Comparison of ENCODE assay signal across 1 cellular context in genomic region chr15:51622269-51623180, GRCh38.
TF ChIP-seq lines count a peak whose summit lies in the region.

A gene with protein sequence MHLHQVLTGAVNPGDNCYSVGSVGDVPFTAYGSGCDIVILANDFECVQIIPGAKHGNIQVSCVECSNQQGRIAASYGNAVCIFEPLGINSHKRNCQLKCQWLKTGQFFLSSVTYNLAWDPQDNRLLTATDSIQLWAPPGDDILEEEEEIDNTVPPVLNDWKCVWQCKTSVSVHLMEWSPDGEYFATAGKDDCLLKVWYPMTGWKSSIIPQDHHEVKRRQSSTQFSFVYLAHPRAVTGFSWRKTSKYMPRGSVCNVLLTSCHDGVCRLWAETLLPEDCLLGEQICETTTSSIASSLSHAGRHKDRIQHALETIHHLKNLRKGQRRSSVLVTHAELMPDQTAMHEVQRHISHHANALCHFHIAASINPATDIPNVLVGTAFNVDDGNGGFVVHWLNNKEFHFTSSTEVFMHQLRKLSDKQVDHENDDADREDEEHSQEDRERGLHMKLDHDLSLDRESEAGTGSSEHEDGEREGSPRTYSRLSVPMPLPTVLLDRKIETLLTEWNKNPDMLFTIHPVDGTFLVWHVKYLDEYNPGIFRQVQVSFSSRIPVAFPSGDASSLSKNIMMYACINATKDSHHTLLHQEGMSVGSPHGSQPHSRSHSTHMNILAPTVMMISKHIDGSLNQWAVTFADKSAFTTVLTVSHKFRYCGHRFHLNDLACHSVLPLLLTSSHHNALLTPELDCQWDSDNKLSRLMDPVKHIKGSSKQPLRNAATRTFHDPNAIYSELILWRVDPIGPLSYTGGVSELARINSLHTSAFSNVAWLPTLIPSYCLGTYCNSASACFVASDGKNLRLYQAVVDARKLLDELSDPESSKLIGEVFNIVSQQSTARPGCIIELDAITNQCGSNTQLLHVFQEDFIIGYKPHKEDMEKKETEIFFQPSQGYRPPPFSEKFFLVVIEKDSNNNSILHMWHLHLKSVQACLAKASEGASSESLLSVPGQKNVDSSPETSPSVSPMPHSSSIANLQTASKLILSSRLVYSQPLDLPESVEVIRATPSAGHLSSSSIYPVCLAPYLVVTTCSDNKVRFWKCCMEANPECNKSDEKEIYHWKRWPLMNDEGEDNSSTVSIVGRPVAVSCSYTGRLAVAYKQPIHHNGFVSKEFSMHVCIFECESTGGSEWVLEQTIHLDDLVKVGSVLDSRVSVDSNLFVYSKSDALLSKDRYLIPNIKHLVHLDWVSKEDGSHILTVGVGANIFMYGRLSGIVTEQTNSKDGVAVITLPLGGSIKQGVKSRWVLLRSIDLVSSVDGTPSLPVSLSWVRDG (N-terminal part only) (minus strand): TSS chr15:51622771. CDS start chr15:51622545, 226 bp downstream.

TF ChIP-seq in K562, 482 proteins besides CTCF, POLR2A, EP300 and RAD21 (continued from another document and continues in another):
- no peak for TF ChIP-seq ZNF518B (CRISPR knock-in tag; IDR thresholded peaks at IDR 0.05)
- peak; percentile 69 for TF ChIP-seq MEIS2 (IDR thresholded peaks at IDR 0.05; ENCODE audit: partially characterized antibody)
- no peak for TF ChIP-seq ZBTB7A (IDR thresholded peaks at IDR 0.05; ENCODE audit: borderline replicate concordance, control insufficient read depth, low read depth, low read length)
- TF ChIP-seq ZNF24 (IDR thresholded peaks at IDR 0.05), result 0 out of 2 replicates have a peak, but pooled peaks have one; percentile 39
- TF ChIP-seq MAFK (IDR thresholded peaks at IDR 0.05; ENCODE audit: low read length), result no peak
- TF ChIP-seq CHD2 (IDR thresholded peaks at IDR 0.05; ENCODE audit: low read depth, low read length), result no peak
- no peak for TF ChIP-seq GTF2A2 (tag; IDR thresholded peaks at IDR 0.05)
- no peak for TF ChIP-seq MIER1 (IDR thresholded peaks at IDR 0.05; ENCODE audit: low read depth)
- no peak for TF ChIP-seq SMAD3 (CRISPR knock-in tag; conservative IDR thresholded peaks at IDR 0.05)
- no peak for TF ChIP-seq XRCC4 (IDR thresholded peaks at IDR 0.05; ENCODE audit: extremely low read depth, insufficient read depth, insufficient read length)
- no peak for TF ChIP-seq FOXO4 (CRISPR knock-in tag; IDR thresholded peaks at IDR 0.05)
- TF ChIP-seq RBM34 (IDR thresholded peaks at IDR 0.05; ENCODE audit: borderline replicate concordance, insufficient read depth, low read length), result no peak
- TF ChIP-seq, protein P1, sequence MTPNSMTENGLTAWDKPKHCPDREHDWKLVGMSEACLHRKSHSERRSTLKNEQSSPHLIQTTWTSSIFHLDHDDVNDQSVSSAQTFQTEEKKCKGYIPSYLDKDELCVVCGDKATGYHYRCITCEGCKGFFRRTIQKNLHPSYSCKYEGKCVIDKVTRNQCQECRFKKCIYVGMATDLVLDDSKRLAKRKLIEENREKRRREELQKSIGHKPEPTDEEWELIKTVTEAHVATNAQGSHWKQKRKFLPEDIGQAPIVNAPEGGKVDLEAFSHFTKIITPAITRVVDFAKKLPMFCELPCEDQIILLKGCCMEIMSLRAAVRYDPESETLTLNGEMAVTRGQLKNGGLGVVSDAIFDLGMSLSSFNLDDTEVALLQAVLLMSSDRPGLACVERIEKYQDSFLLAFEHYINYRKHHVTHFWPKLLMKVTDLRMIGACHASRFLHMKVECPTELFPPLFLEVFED (CRISPR knock-in tag; conservative IDR thresholded peaks at IDR 0.05), result no peak
- TF ChIP-seq FOXJ3 (CRISPR knock-in tag; IDR thresholded peaks at IDR 0.05), result no peak
- no peak for TF ChIP-seq SPI1 (IDR thresholded peaks at IDR 0.05; ENCODE audit: borderline replicate concordance, low read depth, low read length)
- TF ChIP-seq NFIC (IDR thresholded peaks at IDR 0.05), result peak; percentile 23; the same call in 1 of the 2 replicates
- no peak for TF ChIP-seq NCOA1 (IDR thresholded peaks at IDR 0.05; ENCODE audit: low read depth)
- TF ChIP-seq SLC30A9 (CRISPR knock-in tag; IDR thresholded peaks at IDR 0.05), result no peak
- TF ChIP-seq SMARCB1 (IDR thresholded peaks at IDR 0.05; ENCODE audit: insufficient read length, low read depth), result no peak
- no peak for TF ChIP-seq FOXM1 (IDR thresholded peaks at IDR 0.05; ENCODE audit: low read depth)
- no peak for TF ChIP-seq FOXM1 (CRISPR knock-in tag; IDR thresholded peaks at IDR 0.05; ENCODE audit: low read depth)
- TF ChIP-seq CHAMP1 (IDR thresholded peaks at IDR 0.05), result no peak
- 0 out of 2 replicates have a peak, but pooled peaks have one; percentile 10 for TF ChIP-seq ATF7 (IDR thresholded peaks at IDR 0.05)
- no peak for TF ChIP-seq JUNB (CRISPR knock-in tag; conservative IDR thresholded peaks at IDR 0.05)
- no peak for TF ChIP-seq ZNF764 (CRISPR knock-in tag; IDR thresholded peaks at IDR 0.05; ENCODE audit: low read depth)
- no peak for TF ChIP-seq MCM7 (IDR thresholded peaks at IDR 0.05)
- TF ChIP-seq MCM2 (IDR thresholded peaks at IDR 0.05; ENCODE audit: low read depth), result no peak
- TF ChIP-seq DPF2 (IDR thresholded peaks at IDR 0.05), result no peak; the same call in 1 of the 2 replicates
- TF ChIP-seq PCBP1 (IDR thresholded peaks at IDR 0.05; ENCODE audit: low read depth, low read length, poor library complexity, severe bottlenecking), result no peak
- TF ChIP-seq ZBTB8A (IDR thresholded peaks at IDR 0.05; ENCODE audit: partially characterized antibody), result no peak
- no peak for TF ChIP-seq DNMT1 (IDR thresholded peaks at IDR 0.05)
- no peak for TF ChIP-seq PHB2 (IDR thresholded peaks at IDR 0.05; ENCODE audit: low read depth)
- TF ChIP-seq PHB (CRISPR knock-in tag; IDR thresholded peaks at IDR 0.05), result no peak
- no peak for TF ChIP-seq ZNF212 (CRISPR knock-in tag; IDR thresholded peaks at IDR 0.05)
- no peak for TF ChIP-seq ZNF57 (CRISPR knock-in tag; IDR thresholded peaks at IDR 0.05)
- TF ChIP-seq ZNF253 (CRISPR knock-in tag; conservative IDR thresholded peaks at IDR 0.05), result no peak
- no peak for TF ChIP-seq ZNF311 (CRISPR knock-in tag; IDR thresholded peaks at IDR 0.05)
- TF ChIP-seq TOE1 (IDR thresholded peaks at IDR 0.05; ENCODE audit: borderline replicate concordance), result 0 out of 2 replicates have a peak, but pooled peaks have one; percentile 18
- TF ChIP-seq TOE1 (CRISPR knock-in tag; IDR thresholded peaks at IDR 0.05; ENCODE audit: borderline replicate concordance, low read depth), result no peak
- TF ChIP-seq, protein P2, sequence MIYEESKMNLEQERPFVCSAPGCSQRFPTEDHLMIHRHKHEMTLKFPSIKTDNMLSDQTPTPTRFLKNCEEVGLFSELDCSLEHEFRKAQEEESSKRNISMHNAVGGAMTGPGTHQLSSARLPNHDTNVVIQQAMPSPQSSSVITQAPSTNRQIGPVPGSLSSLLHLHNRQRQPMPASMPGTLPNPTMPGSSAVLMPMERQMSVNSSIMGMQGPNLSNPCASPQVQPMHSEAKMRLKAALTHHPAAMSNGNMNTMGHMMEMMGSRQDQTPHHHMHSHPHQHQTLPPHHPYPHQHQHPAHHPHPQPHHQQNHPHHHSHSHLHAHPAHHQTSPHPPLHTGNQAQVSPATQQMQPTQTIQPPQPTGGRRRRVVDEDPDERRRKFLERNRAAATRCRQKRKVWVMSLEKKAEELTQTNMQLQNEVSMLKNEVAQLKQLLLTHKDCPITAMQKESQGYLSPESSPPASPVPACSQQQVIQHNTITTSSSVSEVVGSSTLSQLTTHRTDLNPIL (CRISPR knock-in tag; IDR thresholded peaks at IDR 0.05), result no peak
- peak; percentile 83 for TF ChIP-seq CXXC5 (CRISPR knock-in tag; IDR thresholded peaks at IDR 0.05)
- no peak for TF ChIP-seq ESRRB (CRISPR knock-in tag; IDR thresholded peaks at IDR 0.05; ENCODE audit: borderline replicate concordance)
- no peak for TF ChIP-seq SREBF1 (IDR thresholded peaks at IDR 0.05; ENCODE audit: borderline replicate concordance, low read depth, low read length)
- no peak for TF ChIP-seq TAF7 (tag; IDR thresholded peaks at IDR 0.05)
- no peak for TF ChIP-seq SP1 (CRISPR knock-in tag; IDR thresholded peaks at IDR 0.05)
- no peak for TF ChIP-seq ZNF583 (CRISPR knock-in tag; IDR thresholded peaks at IDR 0.05)
- no peak for TF ChIP-seq ZBTB5 (IDR thresholded peaks at IDR 0.05)
- no peak for TF ChIP-seq CBX8 (IDR thresholded peaks at IDR 0.05; ENCODE audit: borderline replicate concordance, extremely low read depth, low read depth, low read length, poor library complexity, severe bottlenecking)
- TF ChIP-seq, protein P3, sequence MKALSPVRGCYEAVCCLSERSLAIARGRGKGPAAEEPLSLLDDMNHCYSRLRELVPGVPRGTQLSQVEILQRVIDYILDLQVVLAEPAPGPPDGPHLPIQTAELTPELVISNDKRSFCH (CRISPR knock-in tag; IDR thresholded peaks at IDR 0.05), result no peak
- TF ChIP-seq, protein P3 (tag; IDR thresholded peaks at IDR 0.05), result no peak
- no peak for TF ChIP-seq OTX1 (CRISPR knock-in tag; IDR thresholded peaks at IDR 0.05)
- peak; percentile 51 for TF ChIP-seq ELF1 (tag; IDR thresholded peaks at IDR 0.05)
- TF ChIP-seq, protein P4, sequence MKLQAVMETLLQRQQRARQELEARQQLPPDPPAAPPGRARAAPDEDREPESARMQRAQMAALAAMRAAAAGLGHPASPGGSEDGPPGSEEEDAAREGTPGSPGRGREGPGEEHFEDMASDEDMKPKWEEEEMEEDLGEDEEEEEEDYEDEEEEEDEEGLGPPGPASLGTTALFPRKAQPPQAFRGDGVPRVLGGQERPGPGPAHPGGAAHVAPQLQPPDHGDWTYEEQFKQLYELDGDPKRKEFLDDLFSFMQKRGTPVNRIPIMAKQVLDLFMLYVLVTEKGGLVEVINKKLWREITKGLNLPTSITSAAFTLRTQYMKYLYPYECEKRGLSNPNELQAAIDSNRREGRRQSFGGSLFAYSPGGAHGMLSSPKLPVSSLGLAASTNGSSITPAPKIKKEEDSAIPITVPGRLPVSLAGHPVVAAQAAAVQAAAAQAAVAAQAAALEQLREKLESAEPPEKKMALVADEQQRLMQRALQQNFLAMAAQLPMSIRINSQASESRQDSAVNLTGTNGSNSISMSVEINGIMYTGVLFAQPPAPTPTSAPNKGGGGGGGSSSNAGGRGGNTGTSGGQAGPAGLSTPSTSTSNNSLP (IDR thresholded peaks at IDR 0.05; ENCODE audit: borderline replicate concordance, low read depth, low read length), result no peak
- TF ChIP-seq WHSC1 (IDR thresholded peaks at IDR 0.05; ENCODE audit: low read length), result no peak
